ENCODE assay signal across 8 cellular contexts in the genomic region with DNA sequence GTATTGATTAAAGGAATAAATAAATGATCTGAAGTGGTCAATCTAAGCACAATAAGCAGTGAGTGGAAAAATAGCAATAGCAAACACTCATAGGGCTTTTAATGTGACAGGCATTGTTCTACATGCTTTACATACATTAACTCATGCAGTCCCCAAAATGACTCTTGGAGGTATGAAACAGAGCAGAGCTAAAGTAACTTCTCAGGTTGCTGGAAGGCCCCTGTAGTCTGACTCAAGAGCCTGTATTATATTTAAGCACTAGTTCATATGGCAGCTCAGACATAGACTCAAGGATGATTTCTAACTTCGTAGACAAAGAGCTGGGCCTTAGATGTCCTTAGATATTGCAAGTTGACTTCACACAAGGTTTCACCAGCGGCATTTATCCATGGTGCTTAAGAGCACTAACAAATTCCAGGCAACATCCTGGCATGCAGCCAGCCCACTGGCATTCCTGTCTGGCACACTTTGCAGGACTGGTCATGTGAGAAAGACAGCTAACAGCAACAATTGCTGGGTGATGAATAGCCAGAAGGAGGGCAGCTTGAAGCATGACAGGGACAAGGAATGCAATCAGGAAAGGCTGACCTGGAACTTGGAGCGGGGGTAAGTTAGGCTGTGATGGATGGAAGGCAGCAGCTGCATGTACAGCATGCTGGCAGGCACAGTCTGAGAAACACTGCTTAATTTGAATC. TPM values are rescaled to one million over a fixed set of nuclear protein-coding genes. Genes with fewer than 3 reads are reported as not detected.
DNase-seq lines count a peak whose midpoint lies in the region; ATAC-seq and TF ChIP-seq lines count a peak whose summit lies in the region.

No MANE protein-coding gene starts in this region.

- intact Hi-C loops in PC-9 (cut with micrococcal nuclease; ENCODE audit: unreplicated experiment), result loop anchor here (1.0 to 2.0 kb wide), 3 partner anchors 16 to 109 kb away; no protein-coding TSS in a partner anchor

- TF ChIP-seq CTCF in PC-9 (conservative IDR thresholded peaks at IDR 0.05) (no peak), foreskin fibroblast (IDR thresholded peaks at IDR 0.05; ENCODE audit: low read depth, low read length) (no peak)

- no peaks in the 10 kb centered on the region for H4K20me1 ChIP-seq in PC-9 (ENCODE audit: insufficient read depth)

- no peaks in the 10 kb centered on the region for H3K27me3 ChIP-seq in PC-9 (ENCODE audit: insufficient read depth, low read depth)

- CTCF ChIA-PET in PC-9 (lab: Charles Lee), result interaction anchor here (0.6 to 1.2 kb wide), 2 partner anchors 21 to 111 kb away, joined by 3 to 6 read pairs; no protein-coding TSS in a partner anchor

- BruUV-seq in PC-9 (replicated peaks; lab: Mats Ljungman, UMichigan), result no TSS peak

- H3K79me2 ChIP-seq in PC-9 (ENCODE audit: low read depth), result no peaks in the 10 kb centered on the region

- no peaks in the 10 kb centered on the region; the same call in 1 of the 2 replicates for H3F3A ChIP-seq in PC-9 (ENCODE audit: insufficient read depth, low read depth)

- H3K36me3 ChIP-seq in PC-9 (ENCODE audit: low read depth), result no peaks in the 10 kb centered on the region

- H2AFZ ChIP-seq in PC-9, result no peak overlapping the region

- H3K9me2 ChIP-seq in PC-9 (ENCODE audit: insufficient read depth), result no peaks in the 10 kb centered on the region

- DNase-seq in H4 (ENCODE audit: low spot score), result peak; percentile 93
- peak; percentile 90 to 91 for DNase-seq in PC-9
- DNase-seq in foreskin fibroblast, result peak; percentile 92 to 96
- DNase-seq in pulmonary artery endothelial cell (ENCODE audit: low read depth, low spot score), result peak; percentile 86
- DNase-seq in activated gamma-delta T cell treated with Interleukin-2 at 50 U/mL for 16 hours, result no peak
- no peak for DNase-seq in activated CD4-positive, CD25-positive, alpha-beta regulatory T cell treated with anti-CD3 and anti-CD28 coated beads, Interleukin-2, amount 50 U/mL, for 72 hours
- DNase-seq in NOMO-1 treated with dmso at 0.1 percent for 144 hours (lab: John Stamatoyannopoulos, UW; ENCODE audit: unreplicated experiment), result no peak

- no peak overlapping the region for H3K4me2 ChIP-seq in PC-9

- no peak for ATAC-seq in GM21717 (IDR thresholded peaks at IDR 0.05; ENCODE audit: unreplicated experiment)

- H3K4me3 ChIP-seq in PC-9 (no peak overlapping the region), foreskin fibroblast (ENCODE audit: low read depth in 1 of 2, low read length in 2 of 2) (no peak overlapping the region)

- POLR2A ChIA-PET in PC-9 (lab: Charles Lee; ENCODE audit: unreplicated experiment), result interaction anchor here (0.7 kb wide), 1 partner anchor 109 kb away, joined by 3 read pairs; no protein-coding TSS in a partner anchor

- H3K27ac ChIP-seq in PC-9, result no peak overlapping the region

- H3K9me3 ChIP-seq in PC-9 (ENCODE audit: insufficient read depth, low read depth), result no peaks in the 10 kb centered on the region

- peaks cover 14% of the 10 kb centered on the region for H3K4me1 ChIP-seq in PC-9 (replicated peaks; ENCODE audit: insufficient read depth)

RNA-seq across cellular contexts. Expression of gene KTN1, which starts 22.9 kb away (rescaled TPM):
- total RNA-seq in H4 (2014; rRNA removed; shearing (Covaris generic)), result 75.7 and 77.4 TPM in 2 replicates
- total RNA-seq in PC-9 (2021) (188 and 250 TPM in 2 replicates), pulmonary artery endothelial cell (126 and 153 TPM in 2 replicates)

Comparison
In these comparisons a context has a peak if more than half of its experiments do, and no peak if none do; other contexts are left out.
1. DNase-seq: peak in H4 (single experiment), PC-9 (2 of 2), foreskin fibroblast (2 of 2) and pulmonary artery endothelial cell (single experiment); none in activated gamma-delta T cell treated with Interleukin-2 at 50 U/mL for 16 hours (single experiment), activated CD4-positive, CD25-positive, alpha-beta regulatory T cell treated with anti-CD3 and anti-CD28 coated beads, Interleukin-2, amount 50 U/mL, for 72 hours (single experiment) and NOMO-1 treated with dmso at 0.1 percent for 144 hours (single experiment).